In the genomic region with DNA sequence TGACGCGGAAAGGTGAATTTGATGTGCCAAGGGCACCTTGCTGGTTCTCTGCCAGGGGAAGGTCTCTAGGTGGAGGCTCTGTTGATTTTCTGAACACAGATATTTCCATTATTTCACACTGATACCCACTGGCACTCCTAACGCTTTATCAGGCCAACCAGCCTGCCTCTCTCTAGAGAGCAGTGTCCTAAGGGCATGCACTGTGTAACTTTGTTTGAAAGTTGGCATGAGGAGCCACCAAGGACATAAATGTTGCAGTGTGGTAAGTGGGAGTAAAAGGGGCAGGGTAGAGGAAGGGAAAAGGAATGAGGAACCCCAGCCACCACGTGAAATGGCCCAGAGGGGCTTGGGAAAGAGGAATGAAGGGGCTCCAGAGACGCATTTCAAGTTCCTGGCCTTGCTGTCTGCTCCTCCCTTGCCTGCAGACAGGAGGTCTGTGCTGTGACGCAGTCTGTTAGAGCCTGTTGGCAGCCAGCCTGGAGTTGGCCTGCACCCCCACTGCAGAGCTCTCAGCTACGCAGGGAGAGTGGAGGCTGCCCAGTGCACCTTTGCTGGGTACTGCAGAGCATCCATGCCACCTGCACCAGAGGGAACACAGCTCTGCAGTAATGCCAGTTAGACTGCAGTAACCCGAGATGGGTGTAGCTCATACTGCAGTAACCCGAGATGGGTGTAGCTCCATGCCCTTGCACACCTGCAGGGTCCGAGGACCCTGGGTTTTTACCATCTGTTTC, we compare ENCODE assay signal across 9 cellular contexts.
DNase-seq lines count a peak whose midpoint lies in the region; ATAC-seq and TF ChIP-seq lines count a peak whose summit lies in the region.
"Had no signal": no experiment of that assay in that cellular context is flagged by ENCODE, and none has a peak within 500 bp of the region (broad histone marks: within the 10 kb centered on the region; RNA-seq: fewer than 3 reads in every experiment).

No MANE protein-coding gene starts in this region.

- H3K79me2 ChIP-seq in GM23248 (ENCODE audit: insufficient read depth) = no peaks in the 10 kb centered on the region

- no peak overlapping the region for H3K4me3 Mint-ChIP-seq in progenitor cell of endocrine pancreas (ENCODE audit: low read depth)
- no peak overlapping the region for H3K4me3 Mint-ChIP-seq in CD14-positive monocyte

- H3K27me3 ChIP-seq in GM23248 (replicated peaks; ENCODE audit: insufficient read depth) (peaks cover 49% of the 10 kb centered on the region), Panc1 (ENCODE audit: control insufficient read depth, insufficient read depth, low read length) (no peaks in the 10 kb centered on the region)

- POLR2A ChIA-PET in Panc1 (lab: Charles Lee) = no interaction called here

- H3K4me1 ChIP-seq in GM23248 (ENCODE audit: insufficient read depth) = no peaks in the 10 kb centered on the region
- no peaks in the 10 kb centered on the region; the same call in 1 of the 2 replicates for H3K4me1 ChIP-seq in Panc1 (ENCODE audit: control insufficient read depth, insufficient read depth, low read length)

- H3K9me3 ChIP-seq in GM23248 (ENCODE audit: low read depth) (no peaks in the 10 kb centered on the region), Panc1 (ENCODE audit: control insufficient read depth, insufficient read depth, low read depth, low read length) (no peaks in the 10 kb centered on the region)

- peak; percentile 69 for DNase-seq in GM23248
- no peak for DNase-seq in Panc1 (ENCODE audit: low read depth, low spot score)
- DNase-seq in head of caudate nucleus = peak in 36 of 42 donors; percentile 10 to 61 (median 33)
- peak; percentile 40 for DNase-seq in pons (ENCODE audit: low spot score)
- no peak for DNase-seq in progenitor cell of endocrine pancreas (ENCODE audit: low spot score, unreplicated experiment)
- no peak for DNase-seq in CD14-positive monocyte (ENCODE audit: low spot score)
- DNase-seq in OCI-M2 (lab: John Stamatoyannopoulos, UW; ENCODE audit: unreplicated experiment) = no peak
- DNase-seq in stimulated activated naive CD8-positive, alpha-beta T cell treated with anti-CD3 and anti-CD28 coated beads, Interleukin-15, Interleukin-2, amounts not matched to agents 100 U/mL and 50 U/mL, for 24 hours = no peak
- DNase-seq: WERI-Rb-1 had no signal

- H3F3A ChIP-seq in GM23248 (ENCODE audit: insufficient read depth) = no peaks in the 10 kb centered on the region

- TF ChIP-seq CTCF in Panc1 (IDR thresholded peaks at IDR 0.05) (no peak), progenitor cell of endocrine pancreas (IDR thresholded peaks at IDR 0.05; ENCODE audit: unreplicated experiment) (no peak), CD14-positive monocyte (IDR thresholded peaks at IDR 0.05) (no peak)

- no peak overlapping the region for H3K4me3 ChIP-seq in GM23248
- H3K4me3 ChIP-seq in Panc1 (ENCODE audit: low read depth in 2 of 2, low read length in 2 of 2) = no peak overlapping the region

- H3K4me2 ChIP-seq in GM23248 (ENCODE audit: unreplicated experiment) = no peak overlapping the region

- in situ Hi-C loops in GM23248 (cut with MboI) = no loop called here
- in situ Hi-C loops in Panc1 (cut with HindIII; ENCODE audit: low pct_unique_long_range_greater_than_20kb, low sequenced_read_pairs) = no loop called here

- BruUV-seq in Panc1 (replicated peaks; lab: Mats Ljungman, UMichigan) = no TSS peak

- 31 to 33% methylated on average over 10 of the region's 10 CpGs for WGBS in GM23248 (ENCODE audit: low coverage in 1 of 2, low lambda C conversion rate in 2 of 2, missing lambda C conversion rate in 2 of 2), 2 experiments

- H3K4me1 Mint-ChIP-seq in progenitor cell of endocrine pancreas (ENCODE audit: low read depth) (peaks cover 3% of the 10 kb centered on the region), CD14-positive monocyte (no peaks in the 10 kb centered on the region)

- no peak overlapping the region for H2AFZ ChIP-seq in GM23248

- H3K27me3 Mint-ChIP-seq in progenitor cell of endocrine pancreas = no peaks in the 10 kb centered on the region
- peaks cover 1 to 2% (median 2%) of the 10 kb centered on the region in 3 donors for H3K27me3 Mint-ChIP-seq in CD14-positive monocyte (ENCODE audit: low read depth in 3 of 3)

- intact Hi-C loops in Panc1 (cut with micrococcal nuclease; ENCODE audit: unreplicated experiment) (no loop called here), head of caudate nucleus (cut with DNase I) (no loop called here), CD14-positive monocyte (cut with micrococcal nuclease) (no loop called here)

- no peak overlapping the region for H3K9ac ChIP-seq in GM23248

- no peaks in the 10 kb centered on the region for H3K36me3 ChIP-seq in GM23248 (ENCODE audit: low read depth)
- H3K36me3 ChIP-seq in Panc1 (ENCODE audit: control insufficient read depth, insufficient read depth, low read length) = no peaks in the 10 kb centered on the region
- H3K36me3 ChIP-seq: WERI-Rb-1 had no signal

- CTCF ChIA-PET in Panc1 (lab: Charles Lee) = no interaction called here

- H3K9me2 ChIP-seq in GM23248 (ENCODE audit: insufficient read depth) = no peaks in the 10 kb centered on the region

- no peaks in the 10 kb centered on the region for H4K20me1 ChIP-seq in GM23248 (ENCODE audit: insufficient read depth)

- H3K27ac ChIP-seq in GM23248 = no peak overlapping the region
- H3K27ac ChIP-seq in Panc1 (ENCODE audit: low read length) = no peak overlapping the region
- H3K27ac ChIP-seq: WERI-Rb-1 had no signal

- peak; percentile 48; the same call in 1 of the 2 replicates for ATAC-seq in Panc1
- no peak for ATAC-seq in stimulated activated naive CD8-positive, alpha-beta T cell treated with anti-CD3 and anti-CD28 coated beads, Interleukin-15, Interleukin-2, amounts not matched to agents 100 U/mL and 50 U/mL, for 24 hours

- H3K27ac Mint-ChIP-seq in progenitor cell of endocrine pancreas (no peak overlapping the region), CD14-positive monocyte (no peak overlapping the region)

- H3K36me3 Mint-ChIP-seq in progenitor cell of endocrine pancreas (ENCODE audit: insufficient read depth) = no peaks in the 10 kb centered on the region
- H3K36me3 Mint-ChIP-seq in CD14-positive monocyte = no peaks in the 10 kb centered on the region

- no peaks in the 10 kb centered on the region for H3K9me3 Mint-ChIP-seq in progenitor cell of endocrine pancreas (ENCODE audit: low read depth)
- peaks cover 0 to 5% (median 2%) of the 10 kb centered on the region in 7 donors for H3K9me3 Mint-ChIP-seq in CD14-positive monocyte

Comparison
In these comparisons a context has a peak if more than half of its experiments do, and no peak if none do; other contexts are left out.
1. DNase-seq: peak in GM23248 (single experiment), head of caudate nucleus (36 of 42) and pons (single experiment); none in Panc1 (single experiment), progenitor cell of endocrine pancreas (single experiment), CD14-positive monocyte (single experiment), OCI-M2 (single experiment) and stimulated activated naive CD8-positive, alpha-beta T cell treated with anti-CD3 and anti-CD28 coated beads, Interleukin-15, Interleukin-2, amounts not matched to agents 100 U/mL and 50 U/mL, for 24 hours (single experiment).